15 cellular contexts compared by ENCODE assay signal in the genomic region with DNA sequence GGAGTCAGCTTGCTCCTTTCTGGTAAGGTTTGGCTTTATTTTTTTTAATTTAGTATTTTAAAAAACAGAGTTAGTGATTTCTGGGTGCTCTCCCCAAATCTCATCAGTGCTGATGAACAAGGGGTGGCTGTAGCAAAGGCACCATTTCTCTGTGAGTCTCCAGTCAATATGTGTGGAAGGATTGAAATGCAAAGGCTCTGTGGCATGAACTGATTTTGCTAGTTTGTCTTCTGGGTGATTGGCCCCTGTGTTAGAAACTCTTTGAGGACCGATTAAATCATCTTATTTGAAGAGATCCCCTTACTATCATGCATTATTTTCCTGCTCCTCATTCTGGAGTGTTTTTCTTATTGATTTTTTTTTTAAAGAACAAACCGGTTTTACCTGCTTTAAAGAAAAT. TPM values are rescaled to one million over a fixed set of nuclear protein-coding genes. Genes with fewer than 3 reads are reported as not detected.
DNase-seq lines count a peak whose midpoint lies in the region; ATAC-seq, FAIRE-seq and TF ChIP-seq lines count a peak whose summit lies in the region.
"Had no signal": no experiment of that assay in that cellular context is flagged by ENCODE, and none has a peak within 500 bp of the region (broad histone marks: within the 10 kb centered on the region; RNA-seq: fewer than 3 reads in every experiment).

No MANE protein-coding gene starts in this region.

- H2AK9ac ChIP-seq in IMR-90 (replicated peaks; ENCODE audit: low read depth, low read length, poor library complexity): peak overlapping the region; percentile 89

- DNase-seq in IMR-90: no peak
- no peak for DNase-seq in coronary artery (ENCODE audit: low spot score)
- no peak for DNase-seq in kidney
- no peak for DNase-seq in effector memory CD8-positive, alpha-beta T cell
- DNase-seq: activated CD8-positive, alpha-beta T cell treated with anti-CD3 and anti-CD28 coated beads for 36 hours; activated naive CD4-positive, alpha-beta T cell treated with Interleukin-2 at 50 U/mL for 16 hours; Caco-2; colonic mucosa; midbrain; PC-3; stimulated activated naive CD8-positive, alpha-beta T cell treated with anti-CD3 and anti-CD28 coated beads, Interleukin-15, amount 100 ng/mL, for 72 hours; T-helper 17 cell had no signal

- peaks cover 0 to 9% of the 10 kb centered on the region in 2 donors for H3K27me3 Mint-ChIP-seq in effector memory CD8-positive, alpha-beta T cell
- H3K27me3 Mint-ChIP-seq: activated CD8-positive, alpha-beta T cell treated with anti-CD3 and anti-CD28 coated beads for 36 hours had no signal

- H3K4ac ChIP-seq in IMR-90 (ENCODE audit: low read depth, low read length): peak overlapping the region; percentile 96

- peak overlapping the region; percentile 99 for H3K9ac ChIP-seq in IMR-90 (ENCODE audit: low read depth, low read length)
- peak overlapping the region in 1 of 2 donors; percentile 59 for H3K9ac ChIP-seq in kidney (ENCODE audit: low read length in 2 of 2)
- H3K9ac ChIP-seq in subcutaneous abdominal adipose tissue (ENCODE audit: low read length in 5 of 5): peak overlapping the region in 4 of 5 donors; percentile 6 to 91 (median 58)

- TSS peak; percentile 28 for BruUV-seq in IMR-90 (replicated peaks; lab: Mats Ljungman, UMichigan)

- peaks cover 2 to 34% of the 10 kb centered on the region in 2 experiments for H3K79me1 ChIP-seq in IMR-90 (ENCODE audit: low read depth in 1 of 2, low read length in 2 of 2)

- FAIRE-seq in kidney (lab: Jason Lieb, UNC): no peak

- H3K4me3 ChIP-seq in IMR-90 (ENCODE audit: insufficient read depth, low read depth, low read length): peak overlapping the region; percentile 55
- H3K4me3 ChIP-seq in coronary artery: peak overlapping the region; percentile 51
- peak overlapping the region; percentile 9 to 51 for H3K4me3 ChIP-seq in kidney (ENCODE audit: low read length in 2 of 2)
- peak overlapping the region; percentile 48 to 78 (median 57) for H3K4me3 ChIP-seq in subcutaneous abdominal adipose tissue (ENCODE audit: low read depth in 1 of 5, low read length in 5 of 5)
- H3K4me3 ChIP-seq: colonic mucosa had no signal

- H4K20me1 ChIP-seq in IMR-90 (ENCODE audit: insufficient read depth, low read length): no peaks in the 10 kb centered on the region

- H3K9me3 Mint-ChIP-seq in effector memory CD8-positive, alpha-beta T cell: peaks cover 0 to 3% of the 10 kb centered on the region in 2 donors
- H3K9me3 Mint-ChIP-seq: activated CD8-positive, alpha-beta T cell treated with anti-CD3 and anti-CD28 coated beads for 36 hours had no signal

- H3K9me1 ChIP-seq in IMR-90 (ENCODE audit: insufficient read depth, low read length): no peaks in the 10 kb centered on the region

- no peak for TF ChIP-seq CTCF in IMR-90 (conservative IDR thresholded peaks at IDR 0.05; ENCODE audit: low read depth, low read length)
- no peak for TF ChIP-seq CTCF in coronary artery (IDR thresholded peaks at IDR 0.05)
- TF ChIP-seq CTCF in kidney (IDR thresholded peaks at IDR 0.05; ENCODE audit: borderline replicate concordance, extremely low read depth, insufficient read depth): no peak

- dilution Hi-C loops in IMR-90 (cut with HindIII; ENCODE audit: low sequenced_read_pairs, unreplicated experiment): no loop called here

- H3K9me3 ChIP-seq in IMR-90 (ENCODE audit: control insufficient read depth, insufficient read depth, low read length): no peaks in the 10 kb centered on the region
- no peaks in the 10 kb centered on the region for H3K9me3 ChIP-seq in kidney (ENCODE audit: control insufficient read depth in 1 of 2, low read length in 2 of 2)
- H3K9me3 ChIP-seq in subcutaneous abdominal adipose tissue (ENCODE audit: control insufficient read depth in 5 of 5, low read length in 5 of 5): no peaks in the 10 kb centered on the region
- H3K9me3 ChIP-seq: Caco-2, colonic mucosa had no signal

- H3K27me3 ChIP-seq in IMR-90 (ENCODE audit: control insufficient read depth, insufficient read depth, low read length): no peaks in the 10 kb centered on the region
- H3K27me3 ChIP-seq in subcutaneous abdominal adipose tissue (ENCODE audit: control insufficient read depth in 5 of 5, insufficient read depth in 4 of 5, low read length in 5 of 5): no peaks in the 10 kb centered on the region
- H3K27me3 ChIP-seq: colonic mucosa had no signal

- in situ Hi-C loops in IMR-90 (cut with MboI; ENCODE audit: low sequenced_read_pairs): no loop called here

- no peaks in the 10 kb centered on the region for H3K36me3 Mint-ChIP-seq in effector memory CD8-positive, alpha-beta T cell (ENCODE audit: insufficient read depth)

- H3K4me3 Mint-ChIP-seq in effector memory CD8-positive, alpha-beta T cell: no peak overlapping the region
- H3K4me3 Mint-ChIP-seq: activated CD8-positive, alpha-beta T cell treated with anti-CD3 and anti-CD28 coated beads for 36 hours; stimulated activated naive CD8-positive, alpha-beta T cell treated with anti-CD3 and anti-CD28 coated beads, Interleukin-15, amount 100 ng/mL, for 72 hours; T-helper 17 cell had no signal

- H3K56ac ChIP-seq in IMR-90 (ENCODE audit: extremely low read depth, insufficient read depth, low read length): peak overlapping the region; percentile 95

- H3K14ac ChIP-seq in IMR-90 (replicated peaks; ENCODE audit: low read depth, low read length): peak overlapping the region; percentile 100

- peak overlapping the region; percentile 96 for H2BK5ac ChIP-seq in IMR-90 (ENCODE audit: low read depth, low read length, poor library complexity, severe bottlenecking)

- peak overlapping the region; percentile 95 for H3K27ac ChIP-seq in IMR-90 (ENCODE audit: insufficient read depth, low read length)
- peak overlapping the region in 1 of 2 donors; percentile 25 for H3K27ac ChIP-seq in coronary artery
- H3K27ac ChIP-seq in kidney (ENCODE audit: low read depth in 2 of 2, low read length in 2 of 2): peak overlapping the region; percentile 13 to 43
- peak overlapping the region; percentile 69 for H3K27ac ChIP-seq in subcutaneous abdominal adipose tissue (ENCODE audit: low read depth, low read length)
- H3K27ac ChIP-seq: colonic mucosa had no signal

- ATAC-seq in IMR-90 (ENCODE audit: low read depth): peak; percentile 11
- no peak for ATAC-seq in effector memory CD8-positive, alpha-beta T cell (replicated peaks)
- ATAC-seq in GM18498 (IDR thresholded peaks at IDR 0.05; ENCODE audit: unreplicated experiment): no peak
- ATAC-seq in HG03460 (IDR thresholded peaks at IDR 0.05; ENCODE audit: unreplicated experiment): no peak
- ATAC-seq: activated CD8-positive, alpha-beta T cell treated with anti-CD3 and anti-CD28 coated beads for 36 hours; PC-3; stimulated activated naive CD8-positive, alpha-beta T cell treated with anti-CD3 and anti-CD28 coated beads, Interleukin-15, amount 100 ng/mL, for 72 hours; T-helper 17 cell had no signal

- H3K4me1 ChIP-seq in IMR-90 (ENCODE audit: control insufficient read depth, insufficient read depth, low read length): peaks cover 11% of the 10 kb centered on the region
- H3K4me1 ChIP-seq in kidney (ENCODE audit: control insufficient read depth in 1 of 2, insufficient read depth in 1 of 2, low read depth in 1 of 2, low read length in 2 of 2): no peaks in the 10 kb centered on the region
- peaks cover 0 to 11% (median 7%) of the 10 kb centered on the region in 5 donors for H3K4me1 ChIP-seq in subcutaneous abdominal adipose tissue (ENCODE audit: control insufficient read depth in 5 of 5, insufficient read depth in 5 of 5, low read length in 5 of 5)
- H3K4me1 ChIP-seq: Caco-2, colonic mucosa had no signal

- POLR2A ChIA-PET in IMR-90 (lab: Charles Lee; ENCODE audit: unreplicated experiment): no interaction called here

- H2AK5ac ChIP-seq in IMR-90 (ENCODE audit: low read depth, low read length): peak overlapping the region; percentile 57; the same call in 1 of the 2 replicates

- no CpG with 5 or more reads among the region's 2 CpGs for WGBS in IMR-90 (ENCODE audit: extremely low coverage in 2 of 2, insufficient read length in 1 of 2), 2 experiments

- peaks cover 4% of the 10 kb centered on the region; the same call in 1 of the 2 replicates for H3K36me3 ChIP-seq in IMR-90 (ENCODE audit: control insufficient read depth, insufficient read depth, low read length)
- no peaks in the 10 kb centered on the region for H3K36me3 ChIP-seq in kidney (ENCODE audit: control insufficient read depth in 1 of 2, insufficient read depth in 2 of 2, low read length in 2 of 2)
- no peaks in the 10 kb centered on the region for H3K36me3 ChIP-seq in subcutaneous abdominal adipose tissue (ENCODE audit: control insufficient read depth in 5 of 5, insufficient read depth in 5 of 5, low read length in 5 of 5)
- H3K36me3 ChIP-seq: colonic mucosa had no signal

- H3K18ac ChIP-seq in IMR-90 (ENCODE audit: low read depth, low read length): peak overlapping the region; percentile 100

- intact Hi-C loops in IMR-90 (cut with micrococcal nuclease) (loop anchor here (1.0 to 10.0 kb wide), 3 partner anchors 76 to 167 kb away; partner anchors contain the start of gene PLAA), kidney (cut with DNase I) (no loop called here)

- H3K27ac Mint-ChIP-seq in effector memory CD8-positive, alpha-beta T cell: no peak overlapping the region
- H3K27ac Mint-ChIP-seq: activated CD8-positive, alpha-beta T cell treated with anti-CD3 and anti-CD28 coated beads for 36 hours; stimulated activated naive CD8-positive, alpha-beta T cell treated with anti-CD3 and anti-CD28 coated beads, Interleukin-15, amount 100 ng/mL, for 72 hours; T-helper 17 cell had no signal

- CTCF ChIA-PET in IMR-90 (lab: Yijun Ruan, JAX): no interaction called here

- H3K23ac ChIP-seq in IMR-90 (ENCODE audit: low read depth, low read length): peak overlapping the region; percentile 98

- H2AFZ ChIP-seq in IMR-90 (replicated peaks; ENCODE audit: low read length, poor library complexity): peak overlapping the region; percentile 88

- H3K4me1 Mint-ChIP-seq in effector memory CD8-positive, alpha-beta T cell (ENCODE audit: low read depth in 2 of 2): no peaks in the 10 kb centered on the region
- H3K4me1 Mint-ChIP-seq: stimulated activated naive CD8-positive, alpha-beta T cell treated with anti-CD3 and anti-CD28 coated beads, Interleukin-15, amount 100 ng/mL, for 72 hours; T-helper 17 cell had no signal

- peak overlapping the region; percentile 57 for H3K4me2 ChIP-seq in IMR-90 (ENCODE audit: low read depth, low read length)

- H4K8ac ChIP-seq in IMR-90 (ENCODE audit: low read depth in 2 of 2, low read length in 2 of 2): peak overlapping the region; percentile 59 to 96

- peak overlapping the region; percentile 98 for H4K91ac ChIP-seq in IMR-90 (ENCODE audit: insufficient read depth, low read depth, low read length)

- peak overlapping the region; percentile 96 for H2BK20ac ChIP-seq in IMR-90 (ENCODE audit: low read depth, low read length)

- H2BK15ac ChIP-seq in IMR-90 (ENCODE audit: low read depth, low read length): peak overlapping the region; percentile 37; the same call in 2 of the 3 replicates

- no peak for TF ChIP-seq RAD21 in IMR-90 (IDR thresholded peaks at IDR 0.05; ENCODE audit: low read length)

- TF ChIP-seq POLR2A in IMR-90 (IDR thresholded peaks at IDR 0.05; ENCODE audit: low read depth, low read length): no peak

- peak overlapping the region; percentile 91 for H4K5ac ChIP-seq in IMR-90 (ENCODE audit: low read depth, low read length)

- H2BK120ac ChIP-seq in IMR-90 (ENCODE audit: low read depth, low read length): peak overlapping the region; percentile 99

RNA-seq across cellular contexts. Expression of gene TEK, which starts 0.6 kb away (rescaled TPM):
- total RNA-seq in IMR-90 (2012; rRNA removed): 10.8 and 11.7 TPM in 2 replicates
- polyA plus RNA-seq in IMR-90 (2012; rRNA removed): 4.9 and 6.3 TPM in 2 replicates
- 2.4 TPM in 2 replicates for polyA plus RNA-seq in IMR-90 (2012; cell fraction: cytosol; rRNA removed)
- polyA plus RNA-seq in IMR-90 (2012; cell fraction: nucleus; rRNA removed; ENCODE audit: low replicate concordance): 1.1 and 6.6 TPM in 2 replicates
- 32.6 TPM for total RNA-seq in kidney
- 16.1 TPM for polyA plus RNA-seq in kidney (ENCODE audit: insufficient read depth, low read depth, low replicate concordance)
- total RNA-seq: activated CD8-positive, alpha-beta T cell treated with anti-CD3 and anti-CD28 coated beads for 36 hours; Caco-2; T-helper 17 cell had no signal
